In the genomic region with DNA sequence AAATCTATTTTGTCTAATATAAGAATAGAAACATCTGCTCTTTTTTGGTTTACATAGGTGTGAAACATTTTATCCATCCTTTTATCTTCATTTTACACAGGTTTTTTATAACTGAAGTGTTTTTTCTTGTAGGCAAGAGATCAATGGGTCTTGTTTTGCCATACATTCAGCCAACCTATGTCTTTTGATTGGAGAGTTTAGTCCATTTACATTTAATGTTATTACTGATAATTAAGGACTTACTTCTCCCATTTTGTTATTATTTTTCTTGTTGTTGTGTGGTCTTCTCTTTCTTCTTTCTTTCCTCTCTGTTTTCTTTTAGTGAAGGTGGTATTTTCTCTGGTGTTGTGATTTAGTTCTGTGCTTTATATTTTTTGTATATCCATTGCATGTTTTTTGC, we compare ENCODE assay signal across 33 cellular contexts.
"Had no signal": no experiment of that assay in that cellular context is flagged by ENCODE, and none has a peak within 500 bp of the region (broad histone marks: within the 10 kb centered on the region; RNA-seq: fewer than 3 reads in every experiment).

No MANE protein-coding gene starts in this region.

- DNase-seq: activated effector memory CD4-positive, alpha-beta T cell treated with anti-CD3 and anti-CD28 coated beads, Interleukin-2, amount 50 U/mL, for 16 hours; activated effector memory CD4-positive, alpha-beta T cell treated with Interleukin-2 at 50 U/mL for 16 hours; activated gamma-delta T cell; activated gamma-delta T cell treated with Interleukin-2 at 50 U/mL for 16 hours; activated naive CD4-positive, alpha-beta T cell; activated naive CD4-positive, alpha-beta T cell treated with anti-CD3 and anti-CD28 coated beads for 36 hours; activated naive CD4-positive, alpha-beta T cell treated with anti-CD3 and anti-CD28 coated beads, Interleukin-2, amount 10 ng/mL, durations not matched to agents 7 days and 5 days; activated naive CD4-positive, alpha-beta T cell treated with anti-CD3 and anti-CD28 coated beads, Interleukin-2, amount 50 U/mL, for 16 hours; activated naive CD4-positive, alpha-beta T cell treated with Interleukin-2 at 50 U/mL for 16 hours; activated naive CD8-positive, alpha-beta T cell treated with anti-CD3 and anti-CD28 coated beads for 36 hours; activated naive CD8-positive, alpha-beta T cell treated with anti-CD3 and anti-CD28 coated beads, Interleukin-2, amount 10 ng/mL, durations not matched to agents 7 days and 5 days; activated naive CD8-positive, alpha-beta T cell treated with anti-CD3 and anti-CD28 coated beads, Interleukin-2, amount 50 U/mL, for 24 hours; activated T-cell treated with anti-CD3 and anti-CD28 coated beads, Interleukin-2, amount 50 U/mL, for 1 hour; activated T-cell treated with anti-CD3 and anti-CD28 coated beads, Interleukin-2, amount 50 U/mL, for 24 hours; activated T-cell treated with anti-CD3 and anti-CD28 coated beads, Interleukin-2, amount 50 U/mL, for 4 hours; activated T-cell treated with anti-CD3 and anti-CD28 coated beads, Interleukin-2, amount 50 U/mL, for 48 hours; activated T-cell treated with anti-CD3 and anti-CD28 coated beads, Interleukin-2, amount 50 U/mL, for 72 hours; adrenal gland; amniotic stem cell; amygdala; anterior cingulate cortex; body of pancreas; brain microvascular endothelial cell; caudate nucleus; central memory CD4-positive, alpha-beta T cell; cerebellar nuclear complex had no signal

- H3K9me3 ChIP-seq: adrenal gland, ascending aorta, body of pancreas had no signal

- ATAC-seq: activated naive CD4-positive, alpha-beta T cell treated with anti-CD3 and anti-CD28 coated beads, Interleukin-2, amount 50 U/mL, for 72 hours; activated naive CD8-positive, alpha-beta T cell treated with anti-CD3 and anti-CD28 coated beads, Interleukin-2, amount 50 U/mL, for 24 hours; activated T-cell treated with anti-CD3 and anti-CD28 coated beads, Interleukin-2, amount 50 U/mL, for 4 hours; activated T-cell treated with anti-CD3 and anti-CD28 coated beads, Interleukin-2, amount 50 U/mL, for 72 hours; activated T-helper 17 cell treated with anti-CD3 and anti-CD28 coated beads, Interleukin-2, amount 50 U/mL, for 72 hours; body of pancreas had no signal

- H3K4me1 ChIP-seq: adrenal gland, ascending aorta, body of pancreas, breast epithelium had no signal

- H3K4me3 ChIP-seq: adrenal gland, ascending aorta, body of pancreas, breast epithelium, cardiac muscle cell had no signal

- H3K27me3 ChIP-seq: adrenal gland, ascending aorta, body of pancreas, brain microvascular endothelial cell, breast epithelium, cardiac muscle cell had no signal

- FAIRE-seq: astrocyte, bronchial epithelial cell had no signal

- H3K36me3 ChIP-seq: adrenal gland, ascending aorta, brain microvascular endothelial cell, breast epithelium, cardiac muscle cell had no signal

- H3K27ac ChIP-seq: adrenal gland, ascending aorta, body of pancreas, brain microvascular endothelial cell, breast epithelium, cardiac muscle cell had no signal
